ENCODE assay signal across 16 cellular contexts in the genomic region with DNA sequence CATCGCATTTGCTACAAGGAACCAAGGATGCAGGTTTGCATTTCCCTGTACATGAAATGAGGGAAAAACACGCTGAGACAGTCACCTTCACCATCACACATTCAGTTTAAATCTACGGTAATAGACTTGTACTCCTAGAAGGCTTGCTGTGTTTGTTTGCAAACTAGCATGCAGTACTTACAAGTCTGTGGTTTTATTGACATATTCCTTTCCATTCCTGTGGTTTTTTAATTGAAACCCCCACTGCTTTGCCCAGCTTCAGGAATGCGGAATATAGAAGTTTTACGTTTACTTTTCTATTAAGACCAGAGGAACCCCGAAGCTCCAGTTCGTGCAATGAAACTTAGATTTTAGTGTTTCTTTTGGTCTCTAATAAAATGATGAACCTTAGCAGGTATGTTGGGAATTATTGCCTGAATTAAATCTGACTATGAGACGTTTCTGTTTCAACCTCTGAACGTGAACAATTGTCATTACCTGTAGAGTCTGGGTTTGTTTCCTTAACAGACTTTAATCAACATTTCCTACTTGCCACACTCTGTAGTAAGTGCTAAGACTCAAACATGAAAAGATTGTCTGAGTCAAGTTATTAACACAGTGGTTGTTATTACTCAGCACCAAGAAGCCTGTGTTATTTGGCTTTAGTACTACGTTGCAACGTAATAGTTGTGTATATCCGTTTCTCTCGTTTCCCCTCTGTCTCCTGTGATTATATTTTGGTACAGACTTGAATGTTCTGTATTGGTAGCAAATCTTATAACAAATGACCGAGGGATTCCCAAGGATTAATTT.
DNase-seq lines count a peak whose midpoint lies in the region; ATAC-seq, FAIRE-seq and TF ChIP-seq lines count a peak whose summit lies in the region.
"Had no signal": no experiment of that assay in that cellular context is flagged by ENCODE, and none has a peak within 500 bp of the region (broad histone marks: within the 10 kb centered on the region; RNA-seq: fewer than 3 reads in every experiment).

No MANE protein-coding gene starts in this region.

- H3K4me1 ChIP-seq in breast epithelium: no peaks in the 10 kb centered on the region
- H3K4me1 ChIP-seq in prostate gland (replicated peaks): no peaks in the 10 kb centered on the region

- TF ChIP-seq POLR2A in breast epithelium (IDR thresholded peaks at IDR 0.05): no peak
- no peak for TF ChIP-seq POLR2A in prostate gland (IDR thresholded peaks at IDR 0.05)

- WGBS in prostate gland: 45% methylated on average over 14 of the region's 14 CpGs

- H3K36me3 ChIP-seq in breast epithelium (no peaks in the 10 kb centered on the region), prostate gland (no peaks in the 10 kb centered on the region)
- H3K36me3 ChIP-seq: esophagus muscularis mucosa, ovary had no signal

- no peaks in the 10 kb centered on the region for H3K27me3 ChIP-seq in breast epithelium
- H3K27me3 ChIP-seq in prostate gland (replicated peaks; ENCODE audit: insufficient read depth): no peaks in the 10 kb centered on the region
- H3K27me3 ChIP-seq: esophagus muscularis mucosa, ovary had no signal

- no peaks in the 10 kb centered on the region for H3K9me3 Mint-ChIP-seq in MCF 10A (ENCODE audit: unreplicated experiment)
- H3K9me3 Mint-ChIP-seq: activated naive CD4-positive, alpha-beta T cell treated with anti-CD3 and anti-CD28 coated beads, Interleukin-2, amount 50 U/mL, for 24 hours had no signal

- no peak overlapping the region for H3K27ac ChIP-seq in breast epithelium
- no peak overlapping the region for H3K27ac ChIP-seq in prostate gland
- H3K27ac ChIP-seq: 22Rv1, esophagus muscularis mucosa, HL-60, ovary had no signal

- no peak for TF ChIP-seq CTCF in MCF 10A (IDR thresholded peaks at IDR 0.05; ENCODE audit: unreplicated experiment)
- no peak for TF ChIP-seq CTCF in breast epithelium (IDR thresholded peaks at IDR 0.05)
- TF ChIP-seq CTCF in fibroblast of pulmonary artery (IDR thresholded peaks at IDR 0.05; ENCODE audit: low read length, missing control alignments): no peak
- TF ChIP-seq CTCF in prostate gland (IDR thresholded peaks at IDR 0.05): no peak

- no peaks in the 10 kb centered on the region for H3K9me3 ChIP-seq in breast epithelium
- H3K9me3 ChIP-seq in prostate gland: no peaks in the 10 kb centered on the region
- H3K9me3 ChIP-seq: esophagus muscularis mucosa, ovary had no signal

- POLR2A ChIA-PET in MCF 10A (lab: Yijun Ruan, JAX): interaction anchor here (0.6 kb wide), 1 partner anchor 467 kb away, joined by 3 read pairs; no protein-coding TSS in a partner anchor

- peaks cover 7% of the 10 kb centered on the region for H3K4me1 Mint-ChIP-seq in MCF 10A (ENCODE audit: insufficient read depth, unreplicated experiment)
- H3K4me1 Mint-ChIP-seq: activated naive CD4-positive, alpha-beta T cell treated with anti-CD3 and anti-CD28 coated beads, Interleukin-2, amount 50 U/mL, for 24 hours had no signal

- peak; percentile 48 for DNase-seq in MCF 10A (ENCODE audit: unreplicated experiment)
- DNase-seq in breast epithelium (ENCODE audit: low spot score in 2 of 2): no peak
- peak; percentile 32 for DNase-seq in T1000 (lab: John Stamatoyannopoulos, UW)
- DNase-seq in fibroblast of pulmonary artery (ENCODE audit: low read depth): peak; percentile 1
- DNase-seq in urothelium cell line (ENCODE audit: low spot score): peak; percentile 60
- no peak for DNase-seq in prostate gland (ENCODE audit: low spot score)
- DNase-seq in NCI-H1048 (lab: John Stamatoyannopoulos, UW): no peak
- DNase-seq: ovary had no signal

- peak overlapping the region; percentile 48 for H3K4me3 Mint-ChIP-seq in MCF 10A (ENCODE audit: unreplicated experiment)
- H3K4me3 Mint-ChIP-seq: activated naive CD4-positive, alpha-beta T cell treated with anti-CD3 and anti-CD28 coated beads, Interleukin-2, amount 50 U/mL, for 24 hours had no signal

- BruUV-seq in MCF 10A (replicated peaks; lab: Mats Ljungman, UMichigan): no TSS peak

- FAIRE-seq in urothelium cell line (lab: Jason Lieb, UNC): no peak
- FAIRE-seq: colon, H1 had no signal

- H3K4me3 ChIP-seq in breast epithelium (no peak overlapping the region), fibroblast of pulmonary artery (replicated peaks; ENCODE audit: low read depth, low read length) (no peak overlapping the region), prostate gland (no peak overlapping the region)
- H3K4me3 ChIP-seq: esophagus muscularis mucosa, ovary had no signal

- no peak for ATAC-seq in HG02981 (IDR thresholded peaks at IDR 0.05; ENCODE audit: unreplicated experiment)
- ATAC-seq: SK-N-SH treated with all-trans-retinoic acid at 6 μM for 48 hours had no signal

- H3K36me3 Mint-ChIP-seq in MCF 10A (ENCODE audit: insufficient read depth, unreplicated experiment): no peaks in the 10 kb centered on the region
- H3K36me3 Mint-ChIP-seq: activated naive CD4-positive, alpha-beta T cell treated with anti-CD3 and anti-CD28 coated beads, Interleukin-2, amount 50 U/mL, for 24 hours had no signal

- CTCF ChIA-PET in MCF 10A (lab: Yijun Ruan, JAX): interaction anchor here (0.6 kb wide), 1 partner anchor 708 kb away, joined by 3 read pairs; no protein-coding TSS in a partner anchor

- intact Hi-C loops in MCF 10A (cut with micrococcal nuclease): loop anchor here (5.0 kb wide), 1 partner anchor 115 kb away; no protein-coding TSS in a partner anchor
- intact Hi-C loops in breast epithelium (cut with DNase I; ENCODE audit: low total_unique reads): no loop called here
- intact Hi-C loops in prostate gland (cut with DNase I): no loop called here

- H3K27ac Mint-ChIP-seq in MCF 10A (ENCODE audit: low read depth, unreplicated experiment): peak overlapping the region; percentile 14
- H3K27ac Mint-ChIP-seq: activated naive CD4-positive, alpha-beta T cell treated with anti-CD3 and anti-CD28 coated beads, Interleukin-2, amount 50 U/mL, for 24 hours had no signal

- no peaks in the 10 kb centered on the region for H3K27me3 Mint-ChIP-seq in MCF 10A (ENCODE audit: insufficient read depth, unreplicated experiment)
- H3K27me3 Mint-ChIP-seq: activated naive CD4-positive, alpha-beta T cell treated with anti-CD3 and anti-CD28 coated beads, Interleukin-2, amount 50 U/mL, for 24 hours had no signal

Comparison
In these comparisons a context has a peak if more than half of its experiments do, and no peak if none do; other contexts are left out.
1. DNase-seq: peak in MCF 10A (single experiment), T1000 (single experiment), fibroblast of pulmonary artery (single experiment) and urothelium cell line (single experiment); none in breast epithelium (0 of 2), prostate gland (single experiment) and NCI-H1048 (single experiment).